In genomic region chr12:54390176-54390667, GRCh38 we compare ENCODE assay signal across 8 cellular contexts. TPM values are rescaled to one million over a fixed set of nuclear protein-coding genes. Genes with fewer than 3 reads are reported as not detected.
A peak's percentile ranks its signal among the peaks of the same experiment; 100 is the strongest.
DNase-seq lines count a peak whose midpoint lies in the region; ATAC-seq and TF ChIP-seq lines count a peak whose summit lies in the region.
"Had no signal": no experiment of that assay in that cellular context is flagged by ENCODE, and none has a peak within 500 bp of the region (broad histone marks: within the 10 kb centered on the region; RNA-seq: fewer than 3 reads in every experiment).

No MANE protein-coding gene starts in this region.

- H4K91ac ChIP-seq in H9 (ENCODE audit: insufficient read length, low read depth, low read length): no peak overlapping the region

- H3K4ac ChIP-seq in H9 (ENCODE audit: low read depth, low read length): no peak overlapping the region

- peak overlapping the region; percentile 80 to 88 for H3K4me3 Mint-ChIP-seq in H9

- no peaks in the 10 kb centered on the region; the same call in 1 of the 2 replicates for H3K79me2 ChIP-seq in H9 (ENCODE audit: insufficient read depth, low read length)
- no peaks in the 10 kb centered on the region for H3K79me2 ChIP-seq in parathyroid adenoma

- H3K9ac ChIP-seq in H9 (ENCODE audit: extremely low read depth, insufficient read length, low read length) (no peak overlapping the region), parathyroid adenoma (no peak overlapping the region)

- no peak overlapping the region for H3K56ac ChIP-seq in H9 (ENCODE audit: insufficient read length, low read depth, low read length)

- no peaks in the 10 kb centered on the region for H3K9me3 ChIP-seq in H9 (ENCODE audit: control insufficient read depth, low read depth, low read length)
- H3K9me3 ChIP-seq in parathyroid adenoma (ENCODE audit: control insufficient read depth, low read length): no peaks in the 10 kb centered on the region
- H3K9me3 ChIP-seq: pancreas had no signal

- no peaks in the 10 kb centered on the region for H3K36me3 ChIP-seq in parathyroid adenoma (ENCODE audit: control insufficient read depth, insufficient read depth, low read length)

- peaks cover 70 to 76% of the 10 kb centered on the region in 2 experiments for H3K4me1 Mint-ChIP-seq in H9

- H2BK12ac ChIP-seq in H9 (ENCODE audit: insufficient read length, low read depth, low read length): no peak overlapping the region

- H3K4me2 ChIP-seq in H9 (ENCODE audit: insufficient read depth, insufficient read length, low read length) (peak overlapping the region; percentile 82), parathyroid adenoma (ENCODE audit: low read length) (peak overlapping the region; percentile 89)

- peaks cover 19% of the 10 kb centered on the region for H3K27me3 Mint-ChIP-seq in H9 (ENCODE audit: low read depth)

- ATAC-seq in HG03354 (IDR thresholded peaks at IDR 0.05; ENCODE audit: poor library complexity, severe bottlenecking, unreplicated experiment): no peak

- H4K5ac ChIP-seq in H9 (ENCODE audit: insufficient read length, low read depth, low read length): no peak overlapping the region

- H3K27ac Mint-ChIP-seq in H9: peak overlapping the region in 2 of 3 experiments; percentile 53 to 56; a peak in 4 of 7 replicates

- peaks cover 25% of the 10 kb centered on the region for H3K23me2 ChIP-seq in H9 (ENCODE audit: insufficient read length, low read depth, low read length, poor library complexity, severe bottlenecking)

- no peak overlapping the region for H4K8ac ChIP-seq in H9 (replicated peaks; ENCODE audit: insufficient read length, low read depth, low read length)

- peaks cover 0 to 1% (median 0%) of the 10 kb centered on the region in 3 experiments; a peak in 2 of 7 replicates for H3K36me3 Mint-ChIP-seq in H9 (ENCODE audit: insufficient read depth in 1 of 3, low read depth in 3 of 3)

- no peak overlapping the region for H2AK5ac ChIP-seq in H9 (ENCODE audit: insufficient read length, low read length)

- H2BK20ac ChIP-seq in H9 (ENCODE audit: low read depth, low read length, poor library complexity, severe bottlenecking): no peak overlapping the region

- no CpG with 5 or more reads among the region's 7 CpGs for WGBS in H9 (ENCODE audit: extremely low coverage, insufficient read length, low lambda C conversion rate)

- H2AFZ ChIP-seq in H9 (ENCODE audit: low read length): no peak overlapping the region
- H2AFZ ChIP-seq in parathyroid adenoma: peak overlapping the region; percentile 25

- no peaks in the 10 kb centered on the region for H4K20me1 ChIP-seq in H9 (ENCODE audit: control insufficient read depth, insufficient read depth, insufficient read length)

- no peak overlapping the region for H2BK15ac ChIP-seq in H9 (ENCODE audit: low read depth, low read length)

- no peaks in the 10 kb centered on the region for H3K79me1 ChIP-seq in H9 (ENCODE audit: insufficient read depth, low read depth, low read length, poor library complexity, severe bottlenecking)

- no peak overlapping the region for H3T11ph ChIP-seq in H9 (ENCODE audit: low read length)

- H3K27ac ChIP-seq in H9 (ENCODE audit: insufficient read length, low read depth, low read length) (no peak overlapping the region), parathyroid adenoma (peak overlapping the region; percentile 8)
- H3K27ac ChIP-seq: pancreas had no signal

- no peak overlapping the region for H2BK120ac ChIP-seq in H9 (ENCODE audit: low read depth, low read length, poor library complexity, severe bottlenecking)

- H3K18ac ChIP-seq in H9 (ENCODE audit: insufficient read length, low read depth, low read length): no peak overlapping the region

- peaks cover 29% of the 10 kb centered on the region for H3K4me1 ChIP-seq in H9 (ENCODE audit: insufficient read depth, low read length)
- H3K4me1 ChIP-seq in parathyroid adenoma: peaks cover 18% of the 10 kb centered on the region
- H3K4me1 ChIP-seq: pancreas had no signal

- peak; percentile 60 for DNase-seq in H9
- peak; percentile 20 for DNase-seq in NCI-H526 treated with DMSO at 0.1 percent for 48 hours (lab: John Stamatoyannopoulos, UW)
- DNase-seq in ecto neural progenitor cell (ENCODE audit: low spot score): peak; percentile 76
- DNase-seq in H4 (ENCODE audit: low spot score): no peak
- no peak for DNase-seq in DMS153 (lab: John Stamatoyannopoulos, UW)

- no peak overlapping the region for H2BK5ac ChIP-seq in H9 (ENCODE audit: insufficient read length, low read length)

- no peaks in the 10 kb centered on the region for H3K27me3 ChIP-seq in H9 (ENCODE audit: insufficient read depth, low read length)
- H3K27me3 ChIP-seq in parathyroid adenoma (ENCODE audit: control insufficient read depth, insufficient read depth, low read length): no peaks in the 10 kb centered on the region
- H3K27me3 ChIP-seq: pancreas had no signal

- no peak overlapping the region for H3K23ac ChIP-seq in H9 (ENCODE audit: insufficient read length, low read depth, low read length)

- H3K4me3 ChIP-seq in parathyroid adenoma (ENCODE audit: low read depth, low read length): peak overlapping the region; percentile 73

- H3K14ac ChIP-seq in H9 (ENCODE audit: insufficient read depth, low read length): no peak overlapping the region; the same call in 1 of the 2 replicates

- no peaks in the 10 kb centered on the region for H3K9me3 Mint-ChIP-seq in H9

- TF ChIP-seq CTCF in H9 (conservative IDR thresholded peaks at IDR 0.05) (no peak), parathyroid adenoma (IDR thresholded peaks at IDR 0.05) (no peak)

RNA-seq across cellular contexts. Expression of gene ZNF385A, which starts 5.7 kb away (rescaled TPM):
- 5.7 and 6.2 TPM in 2 replicates for total RNA-seq in H9 (2021)
- 2.3 and 5.3 TPM in 2 replicates for total RNA-seq in H4 (2014; rRNA removed; shearing (Covaris generic))

RNA-seq across cellular contexts. Expression of gene GPR84, which starts 25.9 kb away (rescaled TPM):
- not detected in 2 replicates for total RNA-seq in H9 (2021)
- not detected in 2 replicates for total RNA-seq in H4 (2014; rRNA removed; shearing (Covaris generic))

RNA-seq across cellular contexts. Expression of gene ITGA5, which starts 28.8 kb away (rescaled TPM):
- 12.2 and 16.2 TPM in 2 replicates for total RNA-seq in H9 (2021)
- total RNA-seq in H4 (2014; rRNA removed; shearing (Covaris generic)): 86.7 and 89.4 TPM in 2 replicates

Comparison
In these comparisons a context has a peak if more than half of its experiments do, and no peak if none do; other contexts are left out.
1. DNase-seq: peak in H9 (single experiment), NCI-H526 treated with DMSO at 0.1 percent for 48 hours (single experiment) and ecto neural progenitor cell (single experiment); none in H4 (single experiment) and DMS153 (single experiment).